ENCODE assay signal across 1 cellular context in genomic region chr18:48990497-48991298, GRCh38.
TF ChIP-seq lines count a peak whose summit lies in the region.

No MANE protein-coding gene starts in this region.

TF ChIP-seq in K562, 482 proteins besides CTCF, POLR2A, EP300 and RAD21 (continued from another document):
- peak; percentile 60; the same call in 1 of the 2 replicates for TF ChIP-seq JUN (IDR thresholded peaks at IDR 0.05; ENCODE audit: borderline replicate concordance, low read depth, low read length)
- TF ChIP-seq JUN (CRISPR knock-in tag; IDR thresholded peaks at IDR 0.05; ENCODE audit: borderline replicate concordance) = no peak
- peak; percentile 39; the same call in 1 of the 2 replicates for TF ChIP-seq JUND (IDR thresholded peaks at IDR 0.05; ENCODE audit: borderline replicate concordance, low read depth, low read length)
- no peak for TF ChIP-seq JUND (tag; IDR thresholded peaks at IDR 0.05; ENCODE audit: borderline replicate concordance, low read depth, low read length)
- TF ChIP-seq CBFA2T3 (IDR thresholded peaks at IDR 0.05) = 0 out of 2 replicates have a peak, but pooled peaks have one; percentile 14
- TF ChIP-seq FOXO4 (CRISPR knock-in tag; IDR thresholded peaks at IDR 0.05) = no peak
- no peak for TF ChIP-seq MEIS2 (IDR thresholded peaks at IDR 0.05; ENCODE audit: partially characterized antibody)
- peak; percentile 73 for TF ChIP-seq ATF3 (IDR thresholded peaks at IDR 0.05)
- no peak for TF ChIP-seq ATF3 (CRISPR knock-in tag; conservative IDR thresholded peaks at IDR 0.05)
- TF ChIP-seq HDAC8 (tag; IDR thresholded peaks at IDR 0.05) = no peak
- TF ChIP-seq FOSL1 (tag; conservative IDR thresholded peaks at IDR 0.05) = peak; percentile 80
- TF ChIP-seq HDAC2 (IDR thresholded peaks at IDR 0.05) = no peak
TF ChIP-seq in K562: peak in this region for 6.
